22 cellular contexts compared by ENCODE assay signal in genomic region chrX:9231491-9231890, GRCh38.
DNase-seq lines count a peak whose midpoint lies in the region; ATAC-seq, FAIRE-seq and TF ChIP-seq lines count a peak whose summit lies in the region.
"Had no signal": no experiment of that assay in that cellular context is flagged by ENCODE, and none has a peak within 500 bp of the region (broad histone marks: within the 10 kb centered on the region; RNA-seq: fewer than 3 reads in every experiment).

No MANE protein-coding gene starts in this region.

- TF ChIP-seq CTCF in choroid plexus epithelial cell (conservative IDR thresholded peaks at IDR 0.05; ENCODE audit: low read depth, low read length): no peak

- ATAC-seq in activated T-cell treated with anti-CD3 and anti-CD28 coated beads, Interleukin-2, amount 50 U/mL, for 72 hours (replicated peaks in 1 of 2): peak; percentile 77 to 89
- no peak for ATAC-seq in GM19463 (IDR thresholded peaks at IDR 0.05; ENCODE audit: unreplicated experiment)

- FAIRE-seq in urothelium cell line (lab: Jason Lieb, UNC): no peak
- FAIRE-seq: endothelial cell of umbilical vein had no signal

- no peak overlapping the region for H3K4me3 Mint-ChIP-seq in activated T-cell treated with anti-CD3 and anti-CD28 coated beads, Interleukin-2, amount 50 U/mL, for 72 hours
- H3K4me3 Mint-ChIP-seq: CD4-positive, alpha-beta T cell had no signal

- peaks cover 2% of the 10 kb centered on the region in 2 donors for H3K36me3 Mint-ChIP-seq in activated T-cell treated with anti-CD3 and anti-CD28 coated beads, Interleukin-2, amount 50 U/mL, for 72 hours (ENCODE audit: insufficient read depth in 2 of 2)

- H3K27me3 Mint-ChIP-seq in activated T-cell treated with anti-CD3 and anti-CD28 coated beads, Interleukin-2, amount 50 U/mL, for 72 hours (ENCODE audit: low read depth): no peaks in the 10 kb centered on the region
- H3K27me3 Mint-ChIP-seq: CD4-positive, alpha-beta T cell had no signal

- DNase-seq in activated T-cell treated with anti-CD3 and anti-CD28 coated beads, Interleukin-2, amount 50 U/mL, for 72 hours: peak; percentile 5 to 10
- DNase-seq in activated T-cell treated with anti-CD3 and anti-CD28 coated beads, Interleukin-2, amount 50 U/mL, for 1 hour: no peak
- DNase-seq in RKO (ENCODE audit: low spot score): peak; percentile 2
- peak; percentile 34 for DNase-seq in choroid plexus epithelial cell (ENCODE audit: low read depth)
- peak; percentile 8 for DNase-seq in urothelium cell line (ENCODE audit: low spot score)
- DNase-seq in GM19240 (ENCODE audit: insufficient read length, low spot score): no peak
- DNase-seq in HUDEP-2 (lab: John Stamatoyannopoulos, UW; ENCODE audit: unreplicated experiment in 76 of 76): no peak
- DNase-seq: amygdala; CD4-positive, alpha-beta T cell; NCI-H1048; NCI-H2029 treated with DMSO at 0.1 percent for 48 hours; NCI-H446; stimulated activated CD4-positive, alpha-beta T cell treated with anti-CD3 and anti-CD28 coated beads, Interleukin-15, amount 100 ng/mL, for 24 hours; stimulated activated naive CD4-positive, alpha-beta T cell; SW 1271; thyroid gland had no signal

- peaks cover 6% of the 10 kb centered on the region for H3K4me1 Mint-ChIP-seq in activated T-cell treated with anti-CD3 and anti-CD28 coated beads, Interleukin-2, amount 50 U/mL, for 72 hours (ENCODE audit: low read depth)

- H3K27ac Mint-ChIP-seq in activated T-cell treated with anti-CD3 and anti-CD28 coated beads, Interleukin-2, amount 50 U/mL, for 72 hours: no peak overlapping the region
- H3K27ac Mint-ChIP-seq: activated T-helper 2 cell treated with anti-CD3 and anti-CD28 coated beads, Interferon-gamma antibody, Interleukin-2, Interleukin-4, amounts not matched to agents 10 μg/mL and 5 μg/mL and 100 μg/mL, durations not matched to agents 14 hours and 24 hours and 36 hours; CD4-positive, alpha-beta T cell had no signal

- H3K9me3 Mint-ChIP-seq in activated T-cell treated with anti-CD3 and anti-CD28 coated beads, Interleukin-2, amount 50 U/mL, for 72 hours: peaks cover 2 to 3% of the 10 kb centered on the region in 2 donors
- H3K9me3 Mint-ChIP-seq: activated T-helper 2 cell treated with anti-CD3 and anti-CD28 coated beads, Interferon-gamma antibody, Interleukin-2, Interleukin-4, amounts not matched to agents 10 μg/mL and 5 μg/mL and 100 μg/mL, durations not matched to agents 14 hours and 24 hours and 36 hours; CD4-positive, alpha-beta T cell had no signal

- H3K4me3 ChIP-seq in choroid plexus epithelial cell (ENCODE audit: low read depth, low read length): no peak overlapping the region
- H3K4me3 ChIP-seq: coronary artery, HAP-1, right atrium auricular region, thyroid gland had no signal

Comparison
In these comparisons a context has a peak if more than half of its experiments do, and no peak if none do; other contexts are left out.
1. DNase-seq: peak in activated T-cell treated with anti-CD3 and anti-CD28 coated beads, Interleukin-2, amount 50 U/mL, for 72 hours (2 of 2), RKO (single experiment), choroid plexus epithelial cell (single experiment) and urothelium cell line (single experiment); none in activated T-cell treated with anti-CD3 and anti-CD28 coated beads, Interleukin-2, amount 50 U/mL, for 1 hour (single experiment), GM19240 (single experiment) and HUDEP-2 (0 of 76).